In genomic region chr15:71458089-71458660, GRCh38 we compare ENCODE assay signal across 22 cellular contexts.
"Had no signal": no experiment of that assay in that cellular context is flagged by ENCODE, and none has a peak within 500 bp of the region (broad histone marks: within the 10 kb centered on the region; RNA-seq: fewer than 3 reads in every experiment).

No MANE protein-coding gene starts in this region.

- H3K27me3 ChIP-seq: body of pancreas, tibial nerve, vagina had no signal

- H3K27ac ChIP-seq: body of pancreas, SK-N-MC, skin epidermis, tibial nerve, vagina had no signal

- H3K27ac Mint-ChIP-seq: activated B cell treated with CpG ODN at 0.5 μM for 24 hours; activated CD4-positive, alpha-beta memory T cell treated with anti-CD3 and anti-CD28 coated beads, Interleukin-2, amount 10 ng/mL, durations not matched to agents 7 days and 5 days; activated CD8-positive, alpha-beta memory T cell treated with anti-CD3 and anti-CD28 coated beads, Interleukin-2, amount 10 ng/mL, durations not matched to agents 7 days and 5 days; activated naive CD8-positive, alpha-beta T cell treated with anti-CD3 and anti-CD28 coated beads, Interleukin-2, amount 10 ng/mL, durations not matched to agents 7 days and 5 days; activated T-helper 17 cell treated with anti-CD3 and anti-CD28 coated beads, Interleukin-2, amount 50 U/mL, for 72 hours; dendritic cell treated with granulocyte-macrophage colony-stimulating factor and Interleukin-4, amounts not matched to agents 40 ng/mL and 50 ng/mL, for 4 days; effector memory CD8-positive, alpha-beta T cell; stimulated activated naive CD8-positive, alpha-beta T cell treated with anti-CD3 and anti-CD28 coated beads, Interleukin-15, Interleukin-2, amounts not matched to agents 100 ng/mL and 50 ng/mL, for 24 hours; T-cell had no signal

- H3K4me3 Mint-ChIP-seq: activated B cell treated with CpG ODN at 0.5 μM for 24 hours; activated CD4-positive, alpha-beta memory T cell treated with anti-CD3 and anti-CD28 coated beads, Interleukin-2, amount 10 ng/mL, durations not matched to agents 7 days and 5 days; activated CD8-positive, alpha-beta memory T cell treated with anti-CD3 and anti-CD28 coated beads, Interleukin-2, amount 10 ng/mL, durations not matched to agents 7 days and 5 days; activated naive CD8-positive, alpha-beta T cell treated with anti-CD3 and anti-CD28 coated beads, Interleukin-2, amount 10 ng/mL, durations not matched to agents 7 days and 5 days; activated T-helper 17 cell treated with anti-CD3 and anti-CD28 coated beads, Interleukin-2, amount 50 U/mL, for 72 hours; dendritic cell treated with granulocyte-macrophage colony-stimulating factor and Interleukin-4, amounts not matched to agents 40 ng/mL and 50 ng/mL, for 4 days; effector memory CD8-positive, alpha-beta T cell; stimulated activated naive CD8-positive, alpha-beta T cell treated with anti-CD3 and anti-CD28 coated beads, Interleukin-15, Interleukin-2, amounts not matched to agents 100 ng/mL and 50 ng/mL, for 24 hours; T-cell had no signal

- H3K4me1 ChIP-seq: body of pancreas had no signal

- DNase-seq: activated B cell treated with CpG ODN at 0.5 μM for 24 hours; activated CD4-positive, alpha-beta memory T cell treated with anti-CD3 and anti-CD28 coated beads, Interleukin-2, amount 10 ng/mL, durations not matched to agents 7 days and 5 days; activated CD4-positive, alpha-beta T cell treated with anti-CD3 and anti-CD28 coated beads for 4 hours; activated CD8-positive, alpha-beta memory T cell treated with anti-CD3 and anti-CD28 coated beads, Interleukin-2, amount 10 ng/mL, durations not matched to agents 7 days and 5 days; activated naive CD4-positive, alpha-beta T cell; activated naive CD8-positive, alpha-beta T cell treated with anti-CD3 and anti-CD28 coated beads, Interleukin-2, amount 10 ng/mL, durations not matched to agents 7 days and 5 days; body of pancreas; effector memory CD8-positive, alpha-beta T cell; foreskin melanocyte; mammary epithelial cell; occipital lobe; stimulated activated CD4-positive, alpha-beta T cell treated with anti-CD3 and anti-CD28 coated beads, Interleukin-15, amount 100 ng/mL, for 24 hours; stimulated activated CD4-positive, alpha-beta T cell treated with anti-CD3 and anti-CD28 coated beads, Interleukin-2, amount 100 ng/mL, for 48 hours; T-cell; T-helper 9 cell had no signal

- H3K4me1 Mint-ChIP-seq: activated B cell treated with CpG ODN at 0.5 μM for 24 hours; activated CD4-positive, alpha-beta memory T cell treated with anti-CD3 and anti-CD28 coated beads, Interleukin-2, amount 10 ng/mL, durations not matched to agents 7 days and 5 days; activated CD8-positive, alpha-beta memory T cell treated with anti-CD3 and anti-CD28 coated beads, Interleukin-2, amount 10 ng/mL, durations not matched to agents 7 days and 5 days; activated naive CD8-positive, alpha-beta T cell treated with anti-CD3 and anti-CD28 coated beads, Interleukin-2, amount 10 ng/mL, durations not matched to agents 7 days and 5 days; activated T-helper 17 cell treated with anti-CD3 and anti-CD28 coated beads, Interleukin-2, amount 50 U/mL, for 72 hours; T-cell had no signal

- H3K9me3 Mint-ChIP-seq: activated B cell treated with CpG ODN at 0.5 μM for 24 hours; activated CD4-positive, alpha-beta memory T cell treated with anti-CD3 and anti-CD28 coated beads, Interleukin-2, amount 10 ng/mL, durations not matched to agents 7 days and 5 days; activated T-helper 17 cell treated with anti-CD3 and anti-CD28 coated beads, Interleukin-2, amount 50 U/mL, for 72 hours; dendritic cell treated with granulocyte-macrophage colony-stimulating factor and Interleukin-4, amounts not matched to agents 40 ng/mL and 50 ng/mL, for 4 days; effector memory CD8-positive, alpha-beta T cell; stimulated activated naive CD8-positive, alpha-beta T cell treated with anti-CD3 and anti-CD28 coated beads, Interleukin-15, Interleukin-2, amounts not matched to agents 100 ng/mL and 50 ng/mL, for 24 hours; T-cell had no signal

- H3K36me3 ChIP-seq: tibial nerve, vagina had no signal

- H3K4me3 ChIP-seq: body of pancreas, SK-N-MC, skin epidermis, tibial nerve, vagina had no signal

- ATAC-seq: activated CD8-positive, alpha-beta memory T cell treated with anti-CD3 and anti-CD28 coated beads, Interleukin-2, amount 10 ng/mL, durations not matched to agents 7 days and 5 days; activated T-helper 17 cell treated with anti-CD3 and anti-CD28 coated beads, Interleukin-2, amount 50 U/mL, for 72 hours; body of pancreas; effector memory CD8-positive, alpha-beta T cell; T-cell had no signal

- H3K36me3 Mint-ChIP-seq: activated CD8-positive, alpha-beta memory T cell treated with anti-CD3 and anti-CD28 coated beads, Interleukin-2, amount 10 ng/mL, durations not matched to agents 7 days and 5 days; activated naive CD8-positive, alpha-beta T cell treated with anti-CD3 and anti-CD28 coated beads, Interleukin-2, amount 10 ng/mL, durations not matched to agents 7 days and 5 days; T-cell had no signal

- H3K9me3 ChIP-seq: body of pancreas, tibial nerve, vagina had no signal
